In genomic region chr3:85360742-85361387, GRCh38 we compare ENCODE assay signal across 9 cellular contexts.
DNase-seq lines count a peak whose midpoint lies in the region; ATAC-seq and TF ChIP-seq lines count a peak whose summit lies in the region.
"Had no signal": no experiment of that assay in that cellular context is flagged by ENCODE, and none has a peak within 500 bp of the region (broad histone marks: within the 10 kb centered on the region; RNA-seq: fewer than 3 reads in every experiment).

No MANE protein-coding gene starts in this region.

- TF ChIP-seq EP300 in Ishikawa (IDR thresholded peaks at IDR 0.05; ENCODE audit: borderline replicate concordance): no peak

- DNase-seq in BE2C: peak; percentile 79
- DNase-seq in Panc1 (ENCODE audit: low read depth, low spot score): peak; percentile 36
- no peak for DNase-seq in esophagus squamous epithelium (lab: John Stamatoyannopoulos, UW)
- peak in 48 of 56 donors; percentile 1 to 84 (median 50) for DNase-seq in nucleus accumbens (lab: John Stamatoyannopoulos, UW)
- DNase-seq in activated CD8-positive, alpha-beta memory T cell treated with anti-CD3 and anti-CD28 coated beads, Interleukin-2, amount 50 U/mL, for 48 hours: no peak
- DNase-seq in prostate gland (ENCODE audit: low spot score): no peak

- intact Hi-C loops in Panc1 (cut with micrococcal nuclease; ENCODE audit: unreplicated experiment) (loop anchor here (10.0 kb wide), 1 partner anchor 214 kb away; no protein-coding TSS in a partner anchor), esophagus squamous epithelium (cut with DNase I) (no loop called here), prostate gland (cut with DNase I) (no loop called here)

- TF ChIP-seq POLR2A in esophagus squamous epithelium (IDR thresholded peaks at IDR 0.05): no peak
- TF ChIP-seq POLR2A in prostate gland (IDR thresholded peaks at IDR 0.05): no peak

- no peaks in the 10 kb centered on the region for H3K9me3 ChIP-seq in BE2C
- H3K9me3 ChIP-seq in Panc1 (ENCODE audit: control insufficient read depth, insufficient read depth, low read depth, low read length): no peaks in the 10 kb centered on the region
- H3K9me3 ChIP-seq in esophagus squamous epithelium: no peaks in the 10 kb centered on the region
- H3K9me3 ChIP-seq in prostate gland: no peaks in the 10 kb centered on the region
- H3K9me3 ChIP-seq: upper lobe of left lung had no signal

- TF ChIP-seq CTCF in BE2C (IDR thresholded peaks at IDR 0.05; ENCODE audit: low read depth, low read length): peak; percentile 91
- TF ChIP-seq CTCF in Panc1 (IDR thresholded peaks at IDR 0.05): peak; percentile 75
- TF ChIP-seq CTCF in esophagus squamous epithelium (IDR thresholded peaks at IDR 0.05): peak in 4 of 6 experiments; percentile 38 to 56 (median 43)
- peak in 2 of 4 experiments; percentile 20 to 22 for TF ChIP-seq CTCF in prostate gland (IDR thresholded peaks at IDR 0.05)

- H3K4me3 ChIP-seq in BE2C (ENCODE audit: low read depth, low read length) (peak overlapping the region; percentile 34), Panc1 (ENCODE audit: low read depth in 2 of 2, low read length in 2 of 2) (no peak overlapping the region), esophagus squamous epithelium (no peak overlapping the region), prostate gland (no peak overlapping the region)
- H3K4me3 ChIP-seq: upper lobe of left lung had no signal

- peak; percentile 83 for TF ChIP-seq RAD21 in Ishikawa (IDR thresholded peaks at IDR 0.05; ENCODE audit: low read depth)

- no TSS peak for BruUV-seq in Panc1 (replicated peaks; lab: Mats Ljungman, UMichigan)

- POLR2A ChIA-PET in Panc1 (lab: Charles Lee): no interaction called here

- H3K4me1 ChIP-seq in BE2C (peaks cover 12% of the 10 kb centered on the region), Panc1 (ENCODE audit: control insufficient read depth, insufficient read depth, low read length) (no peaks in the 10 kb centered on the region), esophagus squamous epithelium (no peaks in the 10 kb centered on the region), prostate gland (replicated peaks) (no peaks in the 10 kb centered on the region)
- H3K4me1 ChIP-seq: upper lobe of left lung had no signal

- H3K27ac ChIP-seq in Panc1 (ENCODE audit: low read length) (no peak overlapping the region), esophagus squamous epithelium (no peak overlapping the region), prostate gland (no peak overlapping the region)
- H3K27ac ChIP-seq: upper lobe of left lung had no signal

- CTCF ChIA-PET in Panc1 (lab: Charles Lee): no interaction called here

- WGBS in esophagus squamous epithelium, 2 donors: 29 to 46% methylated on average over 6 of the region's 6 CpGs
- 34% methylated on average over 6 of the region's 6 CpGs for WGBS in prostate gland

- no peaks in the 10 kb centered on the region for H3K36me3 ChIP-seq in BE2C
- H3K36me3 ChIP-seq in Panc1 (ENCODE audit: control insufficient read depth, insufficient read depth, low read length): no peaks in the 10 kb centered on the region
- H3K36me3 ChIP-seq in esophagus squamous epithelium: no peaks in the 10 kb centered on the region
- no peaks in the 10 kb centered on the region for H3K36me3 ChIP-seq in prostate gland
- H3K36me3 ChIP-seq: upper lobe of left lung had no signal

- in situ Hi-C loops in Panc1 (cut with HindIII; ENCODE audit: low pct_unique_long_range_greater_than_20kb, low sequenced_read_pairs): no loop called here

- no peaks in the 10 kb centered on the region for H3K27me3 ChIP-seq in BE2C
- H3K27me3 ChIP-seq in Panc1 (ENCODE audit: control insufficient read depth, insufficient read depth, low read length): no peaks in the 10 kb centered on the region
- no peaks in the 10 kb centered on the region for H3K27me3 ChIP-seq in esophagus squamous epithelium
- no peaks in the 10 kb centered on the region for H3K27me3 ChIP-seq in prostate gland (replicated peaks; ENCODE audit: insufficient read depth)
- H3K27me3 ChIP-seq: upper lobe of left lung had no signal

- peak; percentile 78 for ATAC-seq in GM18909 (IDR thresholded peaks at IDR 0.05; ENCODE audit: poor library complexity, unreplicated experiment)
- peak; percentile 95 for ATAC-seq in Panc1

TF ChIP-seq in Ishikawa, 13 proteins besides CTCF, POLR2A, EP300 and RAD21:
- no peak for TF ChIP-seq NFIC (IDR thresholded peaks at IDR 0.05)
- TF ChIP-seq ZBTB7A (IDR thresholded peaks at IDR 0.05; ENCODE audit: low read depth): no peak
- TF ChIP-seq TCF12 (IDR thresholded peaks at IDR 0.05; ENCODE audit: low read depth): no peak
- no peak for TF ChIP-seq CEBPB (IDR thresholded peaks at IDR 0.05)
- TF ChIP-seq CREB1 (IDR thresholded peaks at IDR 0.05; ENCODE audit: low read depth): no peak
- no peak for TF ChIP-seq USF1 (IDR thresholded peaks at IDR 0.05)
- TF ChIP-seq MAX (IDR thresholded peaks at IDR 0.05): no peak
- no peak for TF ChIP-seq EGR1 (IDR thresholded peaks at IDR 0.05)
- no peak for TF ChIP-seq TEAD4 (IDR thresholded peaks at IDR 0.05)
- TF ChIP-seq YY1 (IDR thresholded peaks at IDR 0.05; ENCODE audit: low read depth): no peak
- no peak for TF ChIP-seq TAF1 (IDR thresholded peaks at IDR 0.05; ENCODE audit: low read depth)
- TF ChIP-seq FOXM1 (IDR thresholded peaks at IDR 0.05; ENCODE audit: borderline replicate concordance, low read depth): no peak
- no peak for TF ChIP-seq REST (IDR thresholded peaks at IDR 0.05; ENCODE audit: low read depth)

Comparison
In these comparisons a context has a peak if more than half of its experiments do, and no peak if none do; other contexts are left out.
1. DNase-seq: peak in BE2C (single experiment), Panc1 (single experiment) and nucleus accumbens (48 of 56); none in esophagus squamous epithelium (single experiment), activated CD8-positive, alpha-beta memory T cell treated with anti-CD3 and anti-CD28 coated beads, Interleukin-2, amount 50 U/mL, for 48 hours (single experiment) and prostate gland (single experiment).